In genomic region chr7:124945680-124946079, GRCh38 we compare ENCODE assay signal across 31 cellular contexts.
"Had no signal": no experiment of that assay in that cellular context is flagged by ENCODE, and none has a peak within 500 bp of the region (broad histone marks: within the 10 kb centered on the region; RNA-seq: fewer than 3 reads in every experiment).

No MANE protein-coding gene starts in this region.

- H3K4me3 ChIP-seq: neural progenitor cell, ovary, psoas muscle, skin epidermis, smooth muscle cell, spleen, suprapubic skin, testis, tibial artery, transverse colon, upper lobe of right lung, uterus had no signal

- DNase-seq: naive thymus-derived CD8-positive, alpha-beta T cell; nephron progenitor cell; occipital lobe; ovary; right cardiac atrium; spleen; stimulated activated CD4-positive, alpha-beta T cell treated with anti-CD3 and anti-CD28 coated beads, Interleukin-12 subunit alpha, Interleukin-12 subunit beta, amount 100 ng/mL, for 4 hours; stimulated activated CD4-positive, alpha-beta T cell treated with anti-CD3 and anti-CD28 coated beads, Interleukin-1b, Interleukin-23, amount 100 ng/mL, for 48 hours; stimulated activated CD4-positive, alpha-beta T cell treated with anti-CD3 and anti-CD28 coated beads, Interleukin-4, amount 100 ng/mL, for 1 hour; stimulated activated CD4-positive, alpha-beta T cell treated with anti-CD3 and anti-CD28 coated beads, Interleukin-4, amount 100 ng/mL, for 4 hours; stimulated activated CD8-positive, alpha-beta memory T cell treated with anti-CD3 and anti-CD28 coated beads, Interleukin-4, amount 100 ng/mL, for 48 hours; stimulated activated naive CD4-positive, alpha-beta T cell; stimulated activated naive CD8-positive, alpha-beta T cell treated with anti-CD3 and anti-CD28 coated beads, Interleukin-15, amount 100 ng/mL, for 72 hours; stimulated activated naive CD8-positive, alpha-beta T cell treated with anti-CD3 and anti-CD28 coated beads, Interleukin-15, Interleukin-2, amounts not matched to agents 100 U/mL and 50 U/mL, for 24 hours; substantia nigra; testis; tibial artery; transverse colon; upper lobe of right lung; uterus had no signal

- H2AFZ ChIP-seq: neural progenitor cell, parathyroid adenoma had no signal

- H3K36me3 ChIP-seq: neural progenitor cell, ovary, spleen, suprapubic skin, tibial artery, transverse colon, upper lobe of right lung, uterus had no signal

- H3K4me3 Mint-ChIP-seq: naive thymus-derived CD8-positive, alpha-beta T cell; natural killer cell treated with Interleukin-12 subunit alpha and Interleukin-12 subunit beta and Interleukin-15 and Interleukin-18, amount 100 ng/mL, for 72 hours; nephron progenitor cell; neural progenitor cell; stimulated activated memory B cell treated with anti-CD40 and anti-IgM and Interleukin-4, amounts not matched to agents 10 μg/mL and 1 μg/mL and 100 μg/mL, for 72 hours; stimulated activated naive CD8-positive, alpha-beta T cell treated with anti-CD3 and anti-CD28 coated beads, Interleukin-15, amount 100 ng/mL, for 72 hours; type B pancreatic cell had no signal

- ATAC-seq: naive thymus-derived CD8-positive, alpha-beta T cell; natural killer cell treated with Interleukin-12 subunit alpha and Interleukin-12 subunit beta and Interleukin-15 and Interleukin-18, amount 100 ng/mL, for 72 hours; psoas muscle; right cardiac atrium; sciatic nerve; stimulated activated memory B cell treated with anti-CD40 and anti-IgM and Interleukin-4, amounts not matched to agents 10 μg/mL and 1 μg/mL and 100 μg/mL, for 72 hours; stimulated activated naive CD8-positive, alpha-beta T cell treated with anti-CD3 and anti-CD28 coated beads, Interleukin-15, amount 100 ng/mL, for 72 hours; stimulated activated naive CD8-positive, alpha-beta T cell treated with anti-CD3 and anti-CD28 coated beads, Interleukin-15, Interleukin-2, amounts not matched to agents 100 U/mL and 50 U/mL, for 24 hours; upper lobe of right lung had no signal

- H3K36me3 Mint-ChIP-seq: neural progenitor cell, type B pancreatic cell had no signal

- H3K9ac ChIP-seq: neural progenitor cell, parathyroid adenoma had no signal

- H3K27ac ChIP-seq: neural progenitor cell, ovary, parathyroid adenoma, psoas muscle, skin epidermis, spleen, suprapubic skin, testis, tibial artery, transverse colon, upper lobe of right lung, uterus had no signal

- H3K4me2 ChIP-seq: neural progenitor cell, smooth muscle cell had no signal

- H3K27me3 ChIP-seq: neural progenitor cell, ovary, spleen, suprapubic skin, testis, tibial artery, transverse colon, upper lobe of right lung, uterus had no signal

- H3K9me3 Mint-ChIP-seq: neural progenitor cell, type B pancreatic cell had no signal

- H3K27ac Mint-ChIP-seq: naive thymus-derived CD8-positive, alpha-beta T cell; natural killer cell treated with Interleukin-12 subunit alpha and Interleukin-12 subunit beta and Interleukin-15 and Interleukin-18, amount 100 ng/mL, for 72 hours; nephron progenitor cell; neural progenitor cell; progenitor cell of endocrine pancreas; stimulated activated memory B cell treated with anti-CD40 and anti-IgM and Interleukin-4, amounts not matched to agents 10 μg/mL and 1 μg/mL and 100 μg/mL, for 72 hours; stimulated activated naive CD8-positive, alpha-beta T cell treated with anti-CD3 and anti-CD28 coated beads, Interleukin-15, amount 100 ng/mL, for 72 hours; type B pancreatic cell had no signal

- H3K4me1 ChIP-seq: neural progenitor cell, parathyroid adenoma, psoas muscle, spleen, suprapubic skin, testis, tibial artery, transverse colon, upper lobe of right lung, uterus had no signal

- H3K9me3 ChIP-seq: ovary, psoas muscle, suprapubic skin, testis, tibial artery, transverse colon, upper lobe of right lung, uterus had no signal

- H3K27me3 Mint-ChIP-seq: stimulated activated naive CD8-positive, alpha-beta T cell treated with anti-CD3 and anti-CD28 coated beads, Interleukin-15, amount 100 ng/mL, for 72 hours had no signal

- H3K4me1 Mint-ChIP-seq: neural progenitor cell; stimulated activated memory B cell treated with anti-CD40 and anti-IgM and Interleukin-4, amounts not matched to agents 10 μg/mL and 1 μg/mL and 100 μg/mL, for 72 hours; stimulated activated naive CD8-positive, alpha-beta T cell treated with anti-CD3 and anti-CD28 coated beads, Interleukin-15, amount 100 ng/mL, for 72 hours had no signal
